Comparison of ENCODE assay signal across 8 cellular contexts in genomic region chr6:27078734-27079357, GRCh38.
DNase-seq lines count a peak whose midpoint lies in the region; ATAC-seq, FAIRE-seq and TF ChIP-seq lines count a peak whose summit lies in the region.

No MANE protein-coding gene starts in this region.

- peak; percentile 45 to 58 (median 56) for TF ChIP-seq CTCF in esophagus muscularis mucosa (IDR thresholded peaks at IDR 0.05)

- peak; percentile 12 to 57 (median 34) for DNase-seq in CD4-positive, CD25-positive, alpha-beta regulatory T cell
- DNase-seq in NCI-H774 (lab: John Stamatoyannopoulos, UW) (peak; percentile 74), activated T-cell treated with anti-CD3 and anti-CD28 coated beads for 1 hour (ENCODE audit: low read depth) (peak; percentile 4), esophagus muscularis mucosa (ENCODE audit: extremely low spot score) (no peak), urothelium cell line (ENCODE audit: low spot score) (peak; percentile 55)
- peak in 8 of 10 donors; percentile 13 to 54 (median 38) for DNase-seq in naive thymus-derived CD8-positive, alpha-beta T cell

- no peaks in the 10 kb centered on the region for H3K36me3 ChIP-seq in CD4-positive, CD25-positive, alpha-beta regulatory T cell (ENCODE audit: control insufficient read depth, insufficient read depth, low read length)
- no peaks in the 10 kb centered on the region for H3K36me3 ChIP-seq in esophagus muscularis mucosa

- H3K4me1 Mint-ChIP-seq in CD4-positive, CD25-positive, alpha-beta regulatory T cell, result peaks cover 0 to 7% (median 4%) of the 10 kb centered on the region in 4 donors
- H3K4me1 Mint-ChIP-seq in naive thymus-derived CD8-positive, alpha-beta T cell, result peaks cover 3 to 8% (median 5%) of the 10 kb centered on the region in 4 donors

- H3K9me3 ChIP-seq in CD4-positive, CD25-positive, alpha-beta regulatory T cell (ENCODE audit: control insufficient read depth in 2 of 2, low read length in 2 of 2), result no peaks in the 10 kb centered on the region
- no peaks in the 10 kb centered on the region for H3K9me3 ChIP-seq in esophagus muscularis mucosa

- peaks cover 6% of the 10 kb centered on the region for H3K4me1 ChIP-seq in CD4-positive, CD25-positive, alpha-beta regulatory T cell (ENCODE audit: control insufficient read depth, insufficient read depth, low read length, poor library complexity, severe bottlenecking)
- H3K4me1 ChIP-seq in esophagus muscularis mucosa, result peaks cover 0 to 7% (median 4%) of the 10 kb centered on the region in 4 donors

- ATAC-seq in CD4-positive, CD25-positive, alpha-beta regulatory T cell (ENCODE audit: low read depth in 2 of 2), result peak; percentile 31 to 44
- ATAC-seq in GM19035 (IDR thresholded peaks at IDR 0.05; ENCODE audit: unreplicated experiment), result peak; percentile 79
- peak; percentile 65 for ATAC-seq in HG03521 (IDR thresholded peaks at IDR 0.05; ENCODE audit: unreplicated experiment)
- ATAC-seq in naive thymus-derived CD8-positive, alpha-beta T cell, result peak; percentile 70 to 82

- intact Hi-C loops in esophagus muscularis mucosa (cut with DNase I), result loop anchor here (5.0 kb wide), 1 partner anchor 472 kb away; no protein-coding TSS in a partner anchor

- peaks cover 41% of the 10 kb centered on the region for H3K27me3 ChIP-seq in CD4-positive, CD25-positive, alpha-beta regulatory T cell (ENCODE audit: control insufficient read depth, insufficient read depth, low read length)
- H3K27me3 ChIP-seq in esophagus muscularis mucosa, result peaks cover 0 to 28% (median 0%) of the 10 kb centered on the region in 4 donors

- H3K4me3 Mint-ChIP-seq in CD4-positive, CD25-positive, alpha-beta regulatory T cell, result peak overlapping the region in 2 of 4 donors; percentile 47 to 65
- peak overlapping the region; percentile 58 to 83 (median 76) for H3K4me3 Mint-ChIP-seq in naive thymus-derived CD8-positive, alpha-beta T cell

- H3K9me3 Mint-ChIP-seq in CD4-positive, CD25-positive, alpha-beta regulatory T cell, result no peaks in the 10 kb centered on the region
- H3K9me3 Mint-ChIP-seq in naive thymus-derived CD8-positive, alpha-beta T cell, result no peaks in the 10 kb centered on the region

- WGBS in esophagus muscularis mucosa, result 0% methylated on average over 9 of the region's 9 CpGs

- POLR2A ChIA-PET in naive thymus-derived CD8-positive, alpha-beta T cell (lab: Charles Lee), result no interaction called here

- H3K36me3 Mint-ChIP-seq in CD4-positive, CD25-positive, alpha-beta regulatory T cell, result no peaks in the 10 kb centered on the region
- H3K36me3 Mint-ChIP-seq in naive thymus-derived CD8-positive, alpha-beta T cell, result no peaks in the 10 kb centered on the region

- no peak for TF ChIP-seq POLR2A in esophagus muscularis mucosa (IDR thresholded peaks at IDR 0.05; ENCODE audit: low read depth)

- H3K27ac ChIP-seq in CD4-positive, CD25-positive, alpha-beta regulatory T cell (ENCODE audit: insufficient read depth, low read length, poor library complexity, severe bottlenecking), result no peak overlapping the region
- no peak overlapping the region for H3K27ac ChIP-seq in esophagus muscularis mucosa (replicated peaks in 1 of 4)

- peaks cover 61% of the 10 kb centered on the region for H3K27me3 Mint-ChIP-seq in CD4-positive, CD25-positive, alpha-beta regulatory T cell
- H3K27me3 Mint-ChIP-seq in naive thymus-derived CD8-positive, alpha-beta T cell, result peaks cover 35 to 79% (median 42%) of the 10 kb centered on the region in 5 donors

- H3K27ac Mint-ChIP-seq in CD4-positive, CD25-positive, alpha-beta regulatory T cell, result no peak overlapping the region
- no peak overlapping the region for H3K27ac Mint-ChIP-seq in naive thymus-derived CD8-positive, alpha-beta T cell

- FAIRE-seq in urothelium cell line (lab: Jason Lieb, UNC), result peak; percentile 48

- no peak for TF ChIP-seq EP300 in esophagus muscularis mucosa (IDR thresholded peaks at IDR 0.05)

- H3K4me3 ChIP-seq in CD4-positive, CD25-positive, alpha-beta regulatory T cell (ENCODE audit: low read depth, low read length), result peak overlapping the region; percentile 71
- peak overlapping the region in 2 of 4 donors; percentile 19 to 38 for H3K4me3 ChIP-seq in esophagus muscularis mucosa
